In genomic region chrX:65723706-65724105, GRCh38 we compare ENCODE assay signal across 8 cellular contexts. TPM values are rescaled to one million over a fixed set of nuclear protein-coding genes. Genes with fewer than 3 reads are reported as not detected.
DNase-seq lines count a peak whose midpoint lies in the region; ATAC-seq, FAIRE-seq and TF ChIP-seq lines count a peak whose summit lies in the region.

No MANE protein-coding gene starts in this region.

- peak overlapping the region; percentile 94 for H3K27ac Mint-ChIP-seq in activated naive CD8-positive, alpha-beta T cell treated with anti-CD3 and anti-CD28 coated beads, Interleukin-2, amount 50 U/mL, for 24 hours

- DNase-seq in A549 (ENCODE audit: low read depth in 1 of 2, low spot score in 1 of 2) = no peak
- peak; percentile 24 for DNase-seq in activated naive CD8-positive, alpha-beta T cell treated with anti-CD3 and anti-CD28 coated beads, Interleukin-2, amount 50 U/mL, for 24 hours
- no peak for DNase-seq in T1000 (lab: John Stamatoyannopoulos, UW)
- no peak for DNase-seq in testis
- no peak for DNase-seq in SK-N-SH

- H3K27me3 ChIP-seq in thymus (ENCODE audit: control insufficient read depth, insufficient read depth) (no peaks in the 10 kb centered on the region), testis (no peaks in the 10 kb centered on the region), SK-N-SH (ENCODE audit: insufficient read depth) (no peaks in the 10 kb centered on the region)

- H3K9me2 ChIP-seq in SK-N-SH = no peaks in the 10 kb centered on the region

- H3K4me2 ChIP-seq in A549 = no peak overlapping the region; the same call in 2 of the 3 replicates
- no peak overlapping the region for H3K4me2 ChIP-seq in SK-N-SH

- H3K27ac ChIP-seq in A549 (no peak overlapping the region), thymus (ENCODE audit: low read depth) (peak overlapping the region; percentile 42), testis (no peak overlapping the region), SK-N-SH (ENCODE audit: low read depth in 2 of 2, low read length in 1 of 2) (no peak overlapping the region; a peak in 1 of 4 replicates)

- H3K36me3 ChIP-seq in thymus (ENCODE audit: control insufficient read depth, insufficient read depth) (peaks cover 4% of the 10 kb centered on the region), testis (ENCODE audit: low read depth, missing control alignments) (no peaks in the 10 kb centered on the region), SK-N-SH (replicated peaks in 1 of 2; ENCODE audit: control insufficient read depth in 1 of 2, insufficient read depth in 2 of 2, low read length in 1 of 2) (peaks cover 2 to 23% of the 10 kb centered on the region in 2 experiments)

- ATAC-seq in A549 (no peak), GM19043 (IDR thresholded peaks at IDR 0.05; ENCODE audit: low read depth, unreplicated experiment) (peak; percentile 70), HG03342 (IDR thresholded peaks at IDR 0.05; ENCODE audit: unreplicated experiment) (peak; percentile 72)
- ATAC-seq in activated naive CD8-positive, alpha-beta T cell treated with anti-CD3 and anti-CD28 coated beads, Interleukin-2, amount 50 U/mL, for 24 hours = peak; percentile 91

- 87% methylated on average over 2 of the region's 2 CpGs for WGBS in A549 (ENCODE audit: missing lambda C conversion rate)
- 51% methylated on average over 2 of the region's 2 CpGs for WGBS in thymus
- 22 to 69% methylated on average over 2 of the region's 2 CpGs for WGBS in testis, 2 donors
- 37% methylated on average over 2 of the region's 2 CpGs for WGBS in SK-N-SH (ENCODE audit: low lambda C conversion rate)

- peak; percentile 46 for FAIRE-seq in A549 (lab: Jason Lieb, UNC)

- peaks cover 29% of the 10 kb centered on the region for H3K4me1 ChIP-seq in A549
- H3K4me1 ChIP-seq in thymus (ENCODE audit: control insufficient read depth, insufficient read depth, low read length) = peaks cover 3% of the 10 kb centered on the region
- no peaks in the 10 kb centered on the region for H3K4me1 ChIP-seq in testis
- no peaks in the 10 kb centered on the region for H3K4me1 ChIP-seq in SK-N-SH (ENCODE audit: control insufficient read depth in 1 of 2, insufficient read depth in 2 of 2, low read depth in 1 of 2, low read length in 1 of 2)

- no peak overlapping the region for H3K4me3 ChIP-seq in A549
- H3K4me3 ChIP-seq in thymus (ENCODE audit: low read length) = no peak overlapping the region
- no peak overlapping the region for H3K4me3 ChIP-seq in testis
- no peak overlapping the region for H3K4me3 ChIP-seq in SK-N-SH (ENCODE audit: low read depth in 2 of 2, low read length in 1 of 2)

- TF ChIP-seq POLR2A in A549 (IDR thresholded peaks at IDR 0.05; ENCODE audit: low read length) (no peak), testis (IDR thresholded peaks at IDR 0.05) (no peak)

- H3K36me3 Mint-ChIP-seq in activated naive CD8-positive, alpha-beta T cell treated with anti-CD3 and anti-CD28 coated beads, Interleukin-2, amount 50 U/mL, for 24 hours (ENCODE audit: low read depth) = peaks cover 75% of the 10 kb centered on the region

- TF ChIP-seq RAD21 in A549 (conservative IDR thresholded peaks at IDR 0.05 in 1 of 2, IDR thresholded peaks at IDR 0.05 in 1 of 2) (no peak), SK-N-SH (IDR thresholded peaks at IDR 0.05; ENCODE audit: low read length) (no peak)

- H3K4me3 Mint-ChIP-seq in activated naive CD8-positive, alpha-beta T cell treated with anti-CD3 and anti-CD28 coated beads, Interleukin-2, amount 50 U/mL, for 24 hours = peak overlapping the region; percentile 51

- H4K20me1 ChIP-seq in SK-N-SH (ENCODE audit: insufficient read depth) = peaks cover 96% of the 10 kb centered on the region

- no peaks in the 10 kb centered on the region for H3F3A ChIP-seq in SK-N-SH (replicated peaks; ENCODE audit: insufficient read depth)

- CTCF ChIA-PET in A549 (lab: Yijun Ruan, JAX) (no interaction called here), SK-N-SH (lab: Yijun Ruan, JAX) (no interaction called here)

- H3K9ac ChIP-seq in SK-N-SH = no peak overlapping the region

- TF ChIP-seq EP300 in A549 (IDR thresholded peaks at IDR 0.05) (no peak), SK-N-SH (IDR thresholded peaks at IDR 0.05; ENCODE audit: borderline replicate concordance in 1 of 2, low read depth in 1 of 2, low read length in 1 of 2) (no peak)

- no peaks in the 10 kb centered on the region for H3K9me3 ChIP-seq in A549
- no peaks in the 10 kb centered on the region for H3K9me3 ChIP-seq in thymus (ENCODE audit: control insufficient read depth)
- H3K9me3 ChIP-seq in testis = no peaks in the 10 kb centered on the region
- H3K9me3 ChIP-seq in SK-N-SH = no peaks in the 10 kb centered on the region

- peaks cover 91% of the 10 kb centered on the region for H3K4me1 Mint-ChIP-seq in activated naive CD8-positive, alpha-beta T cell treated with anti-CD3 and anti-CD28 coated beads, Interleukin-2, amount 50 U/mL, for 24 hours

- no peak overlapping the region for H2AFZ ChIP-seq in SK-N-SH (ENCODE audit: low read depth)

- H3K27me3 Mint-ChIP-seq in activated naive CD8-positive, alpha-beta T cell treated with anti-CD3 and anti-CD28 coated beads, Interleukin-2, amount 50 U/mL, for 24 hours = no peaks in the 10 kb centered on the region

- intact Hi-C loops in testis (cut with DNase I; ENCODE audit: low total_unique reads) = no loop called here

- POLR2A ChIA-PET in A549 (lab: Yijun Ruan, JAX) (no interaction called here), SK-N-SH (lab: Yijun Ruan, JAX) (no interaction called here)

- no peak for TF ChIP-seq CTCF in A549 (IDR thresholded peaks at IDR 0.05)
- TF ChIP-seq CTCF in testis (IDR thresholded peaks at IDR 0.05) = no peak
- no peak for TF ChIP-seq CTCF in SK-N-SH (IDR thresholded peaks at IDR 0.05)

- no peaks in the 10 kb centered on the region for H3K9me3 Mint-ChIP-seq in activated naive CD8-positive, alpha-beta T cell treated with anti-CD3 and anti-CD28 coated beads, Interleukin-2, amount 50 U/mL, for 24 hours

- H3K79me2 ChIP-seq in SK-N-SH (ENCODE audit: insufficient read depth) = peaks cover 98% of the 10 kb centered on the region

TF ChIP-seq in A549, 52 proteins besides CTCF, POLR2A, EP300 and RAD21 (continues in another document):
- TF ChIP-seq HOXA7 (CRISPR knock-in tag; IDR thresholded peaks at IDR 0.05) (no peak), CBX2 (IDR thresholded peaks at IDR 0.05; ENCODE audit: borderline replicate concordance, low read depth) (no peak), RNF2 (IDR thresholded peaks at IDR 0.05; ENCODE audit: borderline replicate concordance, low read depth) (no peak), HEYL (CRISPR knock-in tag; IDR thresholded peaks at IDR 0.05) (no peak), ELK1 (IDR thresholded peaks at IDR 0.05; ENCODE audit: low read depth, low read length) (no peak), JUN (IDR thresholded peaks at IDR 0.05) (no peak), FOXS1 (CRISPR knock-in tag; IDR thresholded peaks at IDR 0.05) (no peak)

TF ChIP-seq in SK-N-SH, 30 proteins besides CTCF, POLR2A, EP300 and RAD21 (continues in another document):
- TF ChIP-seq RFX5 (IDR thresholded peaks at IDR 0.05; ENCODE audit: low read length) = no peak
- TF ChIP-seq FOXJ3 (CRISPR knock-in tag; IDR thresholded peaks at IDR 0.05) = no peak
- TF ChIP-seq RCOR1 (IDR thresholded peaks at IDR 0.05; ENCODE audit: low read length) = no peak
- TF ChIP-seq REST (IDR thresholded peaks at IDR 0.05; ENCODE audit: low read depth, low read length) = no peak
- TF ChIP-seq FOSL2 (IDR thresholded peaks at IDR 0.05; ENCODE audit: borderline replicate concordance, low read depth) = no peak
- TF ChIP-seq TCF12 (IDR thresholded peaks at IDR 0.05) = no peak

RNA-seq across cellular contexts. Expression of gene MSN, which starts 56.3 kb away (rescaled TPM):
- polyA plus RNA-seq in A549 (2011; rRNA removed) (269 and 286 TPM in 2 replicates), A549 (2017; fragmentation: RNase III; extraction: RNeasy Plus Mini Kit Qiagen cat#74134 plus additional on column Dnase treatment) (250 to 289 TPM (median 285 TPM) in 3 replicates), thymus (160 TPM), testis (ENCODE audit: insufficient read depth, low read depth, low replicate concordance) (82.7 TPM), SK-N-SH (2012; rRNA removed) (189 and 226 TPM in 2 replicates)
- polyA plus RNA-seq in A549 (2012; cell fraction: cytosol; rRNA removed) = 133 and 148 TPM in 2 replicates
- polyA plus RNA-seq in A549 (2012; cell fraction: nucleus; rRNA removed) = 203 and 261 TPM in 2 replicates
- polyA minus RNA-seq in A549 (2011; rRNA and poly(A)+ RNA removed) = 271 and 285 TPM in 2 replicates
- total RNA-seq in testis = 10 to 100 TPM; 30.1 to 53.1 TPM
- 139 and 159 TPM in 2 replicates for polyA plus RNA-seq in SK-N-SH (2012; cell fraction: cytosol; rRNA removed)
- polyA plus RNA-seq in SK-N-SH (2012; cell fraction: nucleus; rRNA removed) = 133 and 207 TPM in 2 replicates

Comparison
In these comparisons a context has a peak if more than half of its experiments do, and no peak if none do; other contexts are left out.
1. ATAC-seq: peak in GM19043 (single experiment), HG03342 (single experiment) and activated naive CD8-positive, alpha-beta T cell treated with anti-CD3 and anti-CD28 coated beads, Interleukin-2, amount 50 U/mL, for 24 hours (single experiment); none in A549 (0 of 2).